18 cellular contexts compared by ENCODE assay signal in genomic region chr2:11397513-11397912, GRCh38. TPM values are rescaled to one million over a fixed set of nuclear protein-coding genes. Genes with fewer than 3 reads are reported as not detected.
DNase-seq lines count a peak whose midpoint lies in the region; ATAC-seq and TF ChIP-seq lines count a peak whose summit lies in the region.
"Had no signal": no experiment of that assay in that cellular context is flagged by ENCODE, and none has a peak within 500 bp of the region (broad histone marks: within the 10 kb centered on the region; RNA-seq: fewer than 3 reads in every experiment).

No MANE protein-coding gene starts in this region.

- H3K9me3 ChIP-seq in adipocyte (ENCODE audit: control insufficient read depth, low read length) (no peaks in the 10 kb centered on the region), transverse colon (no peaks in the 10 kb centered on the region), heart left ventricle (no peaks in the 10 kb centered on the region)
- H3K9me3 ChIP-seq: BLaER1, Peyer's patch, SJCRH30 had no signal

- peaks cover 8% of the 10 kb centered on the region for H3K27me3 Mint-ChIP-seq in HFFc6 (ENCODE audit: insufficient read depth)

- H3K9ac ChIP-seq in adipocyte (ENCODE audit: low read length) = no peak overlapping the region
- H3K9ac ChIP-seq: BLaER1 had no signal

- TF ChIP-seq POLR2A in transverse colon (IDR thresholded peaks at IDR 0.05) (no peak), heart left ventricle (IDR thresholded peaks at IDR 0.05) (no peak)

- WGBS in transverse colon (ENCODE audit: low coverage in 1 of 2), 2 donors = 86% methylated on average over 2 of the region's 2 CpGs; no CpG with 5 or more reads in 1 of the 2 donors
- WGBS in heart left ventricle, 4 donors = 80 to 96% (median 87%) methylated on average over 2 of the region's 2 CpGs

- no peaks in the 10 kb centered on the region for H3K36me3 Mint-ChIP-seq in HFFc6 (ENCODE audit: low read depth)
- H3K36me3 Mint-ChIP-seq: CD8-positive, alpha-beta T cell had no signal

- no peak overlapping the region for H3K4me3 Mint-ChIP-seq in HFFc6
- H3K4me3 Mint-ChIP-seq: CD8-positive, alpha-beta T cell; H9 had no signal

- intact Hi-C loops in transverse colon (cut with DNase I; ENCODE audit: low total_unique reads) = no loop called here
- intact Hi-C loops in heart left ventricle (cut with DNase I) = loop anchor here in 2 of 10 donors (5.0 to 10.0 kb wide), 2 partner anchors 53 to 55 kb away; partner anchors contain the start of gene ROCK2 (in 2 of the 2)

- in situ Hi-C loops in transverse colon (cut with MboI; ENCODE audit: low pct_ligation_motif_present in 1 of 4, low pct_unique_long_range_greater_than_20kb in 1 of 4, low sequenced_read_pairs in 3 of 4) = no loop called here

- no peak overlapping the region for H3K27ac Mint-ChIP-seq in HFFc6
- H3K27ac Mint-ChIP-seq: CD8-positive, alpha-beta T cell had no signal

- no peaks in the 10 kb centered on the region for H3K9me3 Mint-ChIP-seq in HFFc6
- H3K9me3 Mint-ChIP-seq: CD8-positive, alpha-beta T cell; H9 had no signal

- peaks cover 10% of the 10 kb centered on the region for H3K4me1 Mint-ChIP-seq in HFFc6 (ENCODE audit: low read depth)

- ATAC-seq in foreskin keratinocyte = peak; percentile 57
- no peak for ATAC-seq in heart left ventricle
- ATAC-seq in HG03045 (IDR thresholded peaks at IDR 0.05; ENCODE audit: unreplicated experiment) = no peak
- ATAC-seq in GM21360 (IDR thresholded peaks at IDR 0.05; ENCODE audit: unreplicated experiment) = no peak
- ATAC-seq: CD8-positive, alpha-beta T cell had no signal

- H3K27me3 ChIP-seq in adipocyte (replicated peaks; ENCODE audit: control insufficient read depth, insufficient read depth, low read length) (no peaks in the 10 kb centered on the region), foreskin keratinocyte (peaks cover 2% of the 10 kb centered on the region), transverse colon (no peaks in the 10 kb centered on the region), heart left ventricle (no peaks in the 10 kb centered on the region)
- H3K27me3 ChIP-seq: BLaER1, Peyer's patch, SJCRH30 had no signal

- H3K4me1 ChIP-seq in adipocyte (ENCODE audit: control insufficient read depth, insufficient read depth, low read length) (peaks cover 22% of the 10 kb centered on the region), foreskin keratinocyte (no peaks in the 10 kb centered on the region), transverse colon (peaks cover 0 to 12% (median 0%) of the 10 kb centered on the region in 4 donors), heart left ventricle (peaks cover 0 to 48% (median 24%) of the 10 kb centered on the region in 12 donors)
- H3K4me1 ChIP-seq: BLaER1, Peyer's patch, SJCRH30 had no signal

- no peak overlapping the region for H3K4me3 ChIP-seq in adipocyte (ENCODE audit: low read length)
- H3K4me3 ChIP-seq in transverse colon = no peak overlapping the region
- no peak overlapping the region for H3K4me3 ChIP-seq in heart left ventricle
- H3K4me3 ChIP-seq: BLaER1, Peyer's patch, SJCRH30 had no signal

- H3K27ac ChIP-seq in foreskin keratinocyte (no peak overlapping the region), transverse colon (no peak overlapping the region), heart left ventricle (no peak overlapping the region)
- H3K27ac ChIP-seq: BLaER1, Peyer's patch, SJCRH30 had no signal

- TF ChIP-seq EP300 in transverse colon (IDR thresholded peaks at IDR 0.05; ENCODE audit: low read depth) = no peak

- TF ChIP-seq CTCF in HFFc6 (IDR thresholded peaks at IDR 0.05) (no peak), foreskin keratinocyte (conservative IDR thresholded peaks at IDR 0.05) (no peak), transverse colon (IDR thresholded peaks at IDR 0.05) (no peak), heart left ventricle (IDR thresholded peaks at IDR 0.05) (no peak)

- H3K36me3 ChIP-seq in adipocyte (ENCODE audit: control insufficient read depth, insufficient read depth, low read length, severe bottlenecking) (no peaks in the 10 kb centered on the region), transverse colon (no peaks in the 10 kb centered on the region), heart left ventricle (no peaks in the 10 kb centered on the region)
- H3K36me3 ChIP-seq: BLaER1, Peyer's patch, SJCRH30 had no signal

- peak; percentile 43 for DNase-seq in HFFc6
- DNase-seq in adipocyte (ENCODE audit: low read depth) = peak; percentile 60
- peak in 1 of 2 donors; percentile 48 for DNase-seq in foreskin keratinocyte
- no peak for DNase-seq in transverse colon
- DNase-seq in heart left ventricle = no peak
- DNase-seq: CD8-positive, alpha-beta T cell; H9; Kasumi-1; MM.1S; NCI-H1048; NCI-H1436; NCI-H2171; NCI-H82; SJCRH30 had no signal

RNA-seq across cellular contexts. Expression of gene ROCK2, which starts 53.1 kb away (rescaled TPM):
- 10 to 100 TPM; 41.6 to 54.3 (median 51.7) TPM for total RNA-seq in HFFc6 (2021; fragmentation: NEBNext Ultra II Directional; extraction: Animal tissue kit (Norgen Biotek cat#: 25700))
- total RNA-seq in foreskin keratinocyte (31.2 and 32.6 TPM in 2 replicates), transverse colon (10 to 100 TPM; 53.9 to 93.0 (median 74.7) TPM), heart left ventricle (10 to 100 TPM; 25.3 to 44.3 (median 39.0) TPM)
- polyA plus RNA-seq in foreskin keratinocyte (3.8 and 4.9 TPM in 2 replicates), heart left ventricle (10 to 100 TPM in 1 of 2 donors, 1 to 10 TPM in 1; 6.1 to 14.3 TPM)

Comparison
In these comparisons a context has a peak if more than half of its experiments do, and no peak if none do; other contexts are left out.
1. DNase-seq: peak in HFFc6 (single experiment) and adipocyte (single experiment); none in transverse colon (single experiment) and heart left ventricle (0 of 5).